In the genomic region with DNA sequence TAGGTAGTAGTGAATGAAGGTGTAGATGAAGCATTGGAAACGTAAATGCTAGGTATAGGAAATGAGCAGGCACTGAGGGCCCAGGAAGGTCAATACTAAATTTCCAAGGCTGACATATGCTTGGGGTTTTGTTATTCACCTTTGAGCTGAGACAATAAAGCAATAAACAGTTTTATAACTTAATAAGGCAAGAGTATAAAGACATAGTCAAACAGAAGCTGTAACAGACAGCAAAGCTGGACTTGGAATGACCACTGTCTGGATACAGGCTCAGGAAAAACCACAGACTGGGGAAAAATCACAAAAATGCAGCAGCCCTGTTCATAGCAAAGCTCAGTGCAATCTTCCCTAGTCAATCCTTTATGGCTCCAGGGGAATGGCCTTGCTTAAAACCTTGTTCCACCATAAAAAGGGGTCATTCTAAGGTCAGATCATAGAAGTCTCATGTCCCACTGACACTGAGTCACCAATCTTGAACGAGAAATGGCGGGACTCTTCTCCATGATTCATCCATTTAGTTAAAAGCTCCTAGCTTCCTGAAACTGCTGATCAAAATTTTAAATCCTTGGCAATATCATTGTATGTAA, we compare ENCODE assay signal across 16 cellular contexts.
A peak's percentile ranks its signal among the peaks of the same experiment; 100 is the strongest.
DNase-seq lines count a peak whose midpoint lies in the region; TF ChIP-seq lines count a peak whose summit lies in the region.
"Had no signal": no experiment of that assay in that cellular context is flagged by ENCODE, and none has a peak within 500 bp of the region (broad histone marks: within the 10 kb centered on the region; RNA-seq: fewer than 3 reads in every experiment).

No MANE protein-coding gene starts in this region.

- peaks cover 5% of the 10 kb centered on the region for H3K36me3 Mint-ChIP-seq in glutamatergic neuron (ENCODE audit: unreplicated experiment)
- H3K36me3 Mint-ChIP-seq: naive thymus-derived CD8-positive, alpha-beta T cell had no signal

- in situ Hi-C loops in astrocyte of the cerebellum (cut with HindIII; ENCODE audit: low sequenced_read_pairs): no loop called here

- H3K4me1 ChIP-seq in ascending aorta: no peaks in the 10 kb centered on the region
- H3K4me1 ChIP-seq: testis had no signal

- H3K9me3 Mint-ChIP-seq in glutamatergic neuron (ENCODE audit: unreplicated experiment): peaks cover 11% of the 10 kb centered on the region

- peaks cover 7% of the 10 kb centered on the region for H3K27me3 Mint-ChIP-seq in glutamatergic neuron (ENCODE audit: unreplicated experiment)
- H3K27me3 Mint-ChIP-seq: activated B cell treated with CpG ODN at 0.5 μM for 24 hours had no signal

- no peaks in the 10 kb centered on the region for H3K36me3 ChIP-seq in ascending aorta

- H3K27ac Mint-ChIP-seq in glutamatergic neuron (ENCODE audit: unreplicated experiment): peak overlapping the region; percentile 3
- H3K27ac Mint-ChIP-seq: activated B cell treated with CpG ODN at 0.5 μM for 24 hours; activated naive CD8-positive, alpha-beta T cell; naive thymus-derived CD8-positive, alpha-beta T cell had no signal

- H3K4me3 ChIP-seq in astrocyte of the cerebellum (ENCODE audit: low read depth, low read length) (no peak overlapping the region), ascending aorta (no peak overlapping the region)
- H3K4me3 ChIP-seq: testis had no signal

- TF ChIP-seq CTCF in astrocyte of the cerebellum (IDR thresholded peaks at IDR 0.05; ENCODE audit: low read depth, low read length, missing control alignments): no peak
- TF ChIP-seq CTCF in glutamatergic neuron (IDR thresholded peaks at IDR 0.05; ENCODE audit: partially characterized antibody, unreplicated experiment): no peak
- no peak for TF ChIP-seq CTCF in ascending aorta (IDR thresholded peaks at IDR 0.05)

- no peak overlapping the region for H3K4me3 Mint-ChIP-seq in glutamatergic neuron (ENCODE audit: unreplicated experiment)
- H3K4me3 Mint-ChIP-seq: activated B cell treated with CpG ODN at 0.5 μM for 24 hours; activated naive CD8-positive, alpha-beta T cell; naive thymus-derived CD8-positive, alpha-beta T cell had no signal

- peaks cover 0 to 3% of the 10 kb centered on the region in 2 donors for H3K9me3 ChIP-seq in ascending aorta
- H3K9me3 ChIP-seq: testis had no signal

- H3K4me1 Mint-ChIP-seq in glutamatergic neuron (ENCODE audit: low read depth, unreplicated experiment): peaks cover 22% of the 10 kb centered on the region
- H3K4me1 Mint-ChIP-seq: activated B cell treated with CpG ODN at 0.5 μM for 24 hours; naive thymus-derived CD8-positive, alpha-beta T cell had no signal

- H3K27me3 ChIP-seq in ascending aorta: no peaks in the 10 kb centered on the region
- H3K27me3 ChIP-seq: testis had no signal

- peak; percentile 39 for DNase-seq in HK-2 (ENCODE audit: unreplicated experiment)
- peak; percentile 69 for DNase-seq in astrocyte of the cerebellum (ENCODE audit: low read depth)
- DNase-seq in glutamatergic neuron: no peak
- DNase-seq in smooth muscle cell of the brain vasculature (ENCODE audit: low read depth, low spot score): peak; percentile 2
- no peak for DNase-seq in ascending aorta (ENCODE audit: low spot score in 2 of 2)
- DNase-seq in GOT3 (lab: John Stamatoyannopoulos, UW): no peak
- no peak for DNase-seq in NCI-H446 (lab: John Stamatoyannopoulos, UW)
- DNase-seq: activated B cell treated with CpG ODN at 0.5 μM for 24 hours; activated CD8-positive, alpha-beta memory T cell treated with anti-CD3 and anti-CD28 coated beads, Interleukin-2, amount 50 U/mL, for 4 hours; cortex of kidney; kidney glomerular epithelial cell; naive thymus-derived CD8-positive, alpha-beta T cell; NK-92 treated with Interleukin-12 subunit alpha and Interleukin-12 subunit beta, amount 100 ng/mL, for 24 hours; testis had no signal

- intact Hi-C loops in ascending aorta (cut with DNase I): no loop called here

- no peak overlapping the region for H3K27ac ChIP-seq in ascending aorta
- H3K27ac ChIP-seq: KMS-11, testis had no signal

Comparison
In these comparisons a context has a peak if more than half of its experiments do, and no peak if none do; other contexts are left out.
1. DNase-seq: peak in HK-2 (single experiment), astrocyte of the cerebellum (single experiment) and smooth muscle cell of the brain vasculature (single experiment); none in glutamatergic neuron (single experiment), ascending aorta (0 of 2), GOT3 (single experiment) and NCI-H446 (0 of 2).